11 cellular contexts compared by ENCODE assay signal in the genomic region with DNA sequence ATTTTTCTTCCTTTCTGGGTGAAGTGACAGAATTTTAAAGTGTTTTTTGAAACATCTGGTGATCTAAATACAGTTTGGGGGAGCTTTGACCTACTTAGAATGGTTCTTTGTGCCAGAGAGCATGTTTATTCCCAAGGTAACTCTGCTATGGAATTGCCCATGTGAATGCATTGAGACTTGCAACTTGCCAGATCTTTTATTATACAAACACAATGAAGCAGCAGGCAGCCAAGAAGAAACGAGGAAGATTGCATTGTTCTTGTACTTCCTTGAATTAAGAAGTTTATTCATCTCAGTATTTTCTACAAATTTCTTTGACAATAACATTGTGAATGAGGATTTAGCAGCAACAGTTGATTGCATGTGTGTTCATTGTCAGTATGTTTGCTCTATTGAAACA. TPM values are rescaled to one million over a fixed set of nuclear protein-coding genes. Genes with fewer than 3 reads are reported as not detected.
DNase-seq lines count a peak whose midpoint lies in the region; ATAC-seq, FAIRE-seq and TF ChIP-seq lines count a peak whose summit lies in the region.
"Had no signal": no experiment of that assay in that cellular context is flagged by ENCODE, and none has a peak within 500 bp of the region (broad histone marks: within the 10 kb centered on the region; RNA-seq: fewer than 3 reads in every experiment).

No MANE protein-coding gene starts in this region.

- no peak overlapping the region for H4K8ac ChIP-seq in H1 (ENCODE audit: extremely low read depth, insufficient read depth, low read length)
- H4K8ac ChIP-seq in mesenchymal stem cell (ENCODE audit: low read length), result no peak overlapping the region

- H4K5ac ChIP-seq in H1 (ENCODE audit: insufficient read length, low read depth, low read length), result no peak overlapping the region

- H2BK5ac ChIP-seq in H1 (ENCODE audit: low read depth, low read length) (no peak overlapping the region), mesenchymal stem cell (ENCODE audit: low read depth, low read length, poor library complexity, severe bottlenecking) (no peak overlapping the region)

- CTCF ChIA-PET in H1 (lab: Charles Lee; ENCODE audit: partially characterized antibody), result interaction anchor here (0.6 to 2.4 kb wide), 10 partner anchors 11 to 365 kb away, joined by 3 to 13 read pairs (median 3); no protein-coding TSS in a partner anchor

- DNase-seq in heart left ventricle (no peak), right atrium auricular region (ENCODE audit: low spot score) (no peak), H1 (ENCODE audit: low read depth in 1 of 2, low spot score in 2 of 2) (peak in 1 of 2 experiments; percentile 46), mesenchymal stem cell (peak; percentile 9), type B pancreatic cell (ENCODE audit: extremely low spot score, unreplicated experiment) (no peak), NCI-H2196 treated with DMSO at 0.1 percent for 48 hours (lab: John Stamatoyannopoulos, UW; ENCODE audit: unreplicated experiment) (no peak), NCI-H1417 treated with DMSO at 0.1 percent for 48 hours (lab: John Stamatoyannopoulos, UW) (no peak)
- no peak for DNase-seq in NK-92 treated with Interleukin-12 subunit alpha and Interleukin-12 subunit beta, amount 100 ng/mL, for 24 hours (lab: John Stamatoyannopoulos, UW)
- DNase-seq: H7 had no signal

- TF ChIP-seq POLR2A in heart left ventricle (IDR thresholded peaks at IDR 0.05), result no peak
- TF ChIP-seq POLR2A in H1 (IDR thresholded peaks at IDR 0.05; ENCODE audit: control extremely low read depth in 1 of 2, low read depth in 2 of 2, low read length in 2 of 2), result no peak; a peak in 1 of 3 replicates

- no peak for TF ChIP-seq RAD21 in H1 (IDR thresholded peaks at IDR 0.05 in 1 of 2, conservative IDR thresholded peaks at IDR 0.05 in 1 of 2; ENCODE audit: low read depth in 2 of 2, low read length in 2 of 2)

- peak; percentile 97 for FAIRE-seq in H1 (lab: Jason Lieb, UNC)

- TF ChIP-seq CTCF in heart left ventricle (IDR thresholded peaks at IDR 0.05) (no peak), right atrium auricular region (IDR thresholded peaks at IDR 0.05) (no peak), H1 (IDR thresholded peaks at IDR 0.05; ENCODE audit: control extremely low read depth in 1 of 3, insufficient read depth in 1 of 3, low read depth in 1 of 3, low read length in 3 of 3) (no peak), type B pancreatic cell (conservative IDR thresholded peaks at IDR 0.05) (no peak)

- H3K23ac ChIP-seq in H1 (ENCODE audit: insufficient read length), result no peak overlapping the region
- no peak overlapping the region for H3K23ac ChIP-seq in mesenchymal stem cell (ENCODE audit: low read length in 2 of 2)

- H2AFZ ChIP-seq in H1 (ENCODE audit: low read length), result no peak overlapping the region
- no peak overlapping the region for H2AFZ ChIP-seq in mesenchymal stem cell (ENCODE audit: low read depth, low read length)

- H3K4me1 ChIP-seq in heart left ventricle (peaks cover 7 to 63% (median 45%) of the 10 kb centered on the region in 12 donors), right atrium auricular region (peaks cover 0 to 61% of the 10 kb centered on the region in 2 donors), H1 (replicated peaks in 1 of 4; ENCODE audit: control insufficient read depth in 3 of 4, insufficient read depth in 4 of 4, low read length in 3 of 4) (peaks cover 2 to 24% (median 11%) of the 10 kb centered on the region in 4 experiments), mesenchymal stem cell (ENCODE audit: control insufficient read depth, insufficient read depth, low read depth, low read length) (no peaks in the 10 kb centered on the region)

- H3K27ac ChIP-seq in heart left ventricle (peak overlapping the region; percentile 6 to 75 (median 54)), right atrium auricular region (peak overlapping the region in 1 of 2 donors; percentile 56), H1 (ENCODE audit: low read depth, low read length) (peak overlapping the region; percentile 59; the same call in 1 of the 2 replicates), mesenchymal stem cell (ENCODE audit: low read length, poor library complexity, severe bottlenecking) (no peak overlapping the region)
- H3K27ac ChIP-seq: neutrophil had no signal

- H3K27me3 Mint-ChIP-seq in type B pancreatic cell, result no peaks in the 10 kb centered on the region
- H3K27me3 Mint-ChIP-seq: activated naive CD8-positive, alpha-beta T cell had no signal

- H3K4me3 ChIP-seq in heart left ventricle, result peak overlapping the region in 1 of 12 donors; percentile 58
- H3K4me3 ChIP-seq in right atrium auricular region, result no peak overlapping the region
- H3K4me3 ChIP-seq in H1 (ENCODE audit: extremely low read depth in 1 of 4, insufficient read depth in 2 of 4, low read depth in 3 of 4, low read length in 4 of 4), result peak overlapping the region in 1 of 4 experiments; percentile 50; a peak in 3 of 8 replicates
- no peak overlapping the region for H3K4me3 ChIP-seq in mesenchymal stem cell (ENCODE audit: insufficient read depth in 1 of 2, low read depth in 1 of 2, low read length in 2 of 2)

- H3K36me3 ChIP-seq in heart left ventricle (no peaks in the 10 kb centered on the region), right atrium auricular region (no peaks in the 10 kb centered on the region), H1 (ENCODE audit: control insufficient read depth in 2 of 4, insufficient read depth in 4 of 4, low read length in 3 of 4) (no peaks in the 10 kb centered on the region; a peak in 1 of 8 replicates), mesenchymal stem cell (ENCODE audit: control insufficient read depth in 1 of 2, insufficient read depth in 2 of 2, low read depth in 1 of 2, low read length in 2 of 2) (no peaks in the 10 kb centered on the region)
- H3K36me3 ChIP-seq: neutrophil had no signal

- peaks cover 3% of the 10 kb centered on the region for H3K4me1 Mint-ChIP-seq in type B pancreatic cell (ENCODE audit: unreplicated experiment)

- H4K20me1 ChIP-seq in H1 (replicated peaks in 1 of 2; ENCODE audit: control insufficient read depth in 1 of 2, insufficient read depth in 2 of 2, low read length in 2 of 2), result no peaks in the 10 kb centered on the region

- H3K9me3 ChIP-seq in heart left ventricle (no peaks in the 10 kb centered on the region), right atrium auricular region (no peaks in the 10 kb centered on the region), H1 (ENCODE audit: insufficient read depth in 2 of 2, low read depth in 1 of 2, low read length in 1 of 2) (no peaks in the 10 kb centered on the region), mesenchymal stem cell (ENCODE audit: control insufficient read depth, low read length) (no peaks in the 10 kb centered on the region)
- H3K9me3 ChIP-seq: neutrophil had no signal

- ATAC-seq in heart left ventricle, result peak in 3 of 4 donors; percentile 8 to 58 (median 48)

- H4K91ac ChIP-seq in H1 (replicated peaks; ENCODE audit: insufficient read length, low read length) (no peak overlapping the region), mesenchymal stem cell (ENCODE audit: low read length) (no peak overlapping the region)

- no peaks in the 10 kb centered on the region for H3K9me3 Mint-ChIP-seq in type B pancreatic cell

- H2BK15ac ChIP-seq in H1 (ENCODE audit: low read length) (no peak overlapping the region), mesenchymal stem cell (ENCODE audit: low read depth, poor library complexity, severe bottlenecking) (no peak overlapping the region)

- no peak overlapping the region for H2BK12ac ChIP-seq in H1 (ENCODE audit: low read depth, low read length)
- no peak overlapping the region for H2BK12ac ChIP-seq in mesenchymal stem cell (ENCODE audit: low read length in 2 of 2)

- no peak overlapping the region for H2AK5ac ChIP-seq in H1 (ENCODE audit: low read depth, low read length)
- no peak overlapping the region for H2AK5ac ChIP-seq in mesenchymal stem cell (ENCODE audit: low read length, severe bottlenecking)

- H3K27ac Mint-ChIP-seq in type B pancreatic cell, result peak overlapping the region; percentile 11
- H3K27ac Mint-ChIP-seq: activated naive CD8-positive, alpha-beta T cell had no signal

- H3K36me3 Mint-ChIP-seq in type B pancreatic cell, result no peaks in the 10 kb centered on the region
- H3K36me3 Mint-ChIP-seq: activated naive CD8-positive, alpha-beta T cell had no signal

- H3K27me3 ChIP-seq in heart left ventricle (no peaks in the 10 kb centered on the region), right atrium auricular region (no peaks in the 10 kb centered on the region), H1 (replicated peaks in 1 of 4; ENCODE audit: control insufficient read depth in 3 of 4, extremely low read depth in 1 of 4, insufficient read depth in 3 of 4, low read length in 3 of 4) (no peaks in the 10 kb centered on the region), mesenchymal stem cell (ENCODE audit: control insufficient read depth in 1 of 2, insufficient read depth in 1 of 2, low read length in 2 of 2) (no peaks in the 10 kb centered on the region)
- H3K27me3 ChIP-seq: neutrophil had no signal

- no peak overlapping the region for H3K56ac ChIP-seq in H1 (replicated peaks; ENCODE audit: insufficient read length, low read depth, low read length)

- no peak overlapping the region for H3K4ac ChIP-seq in H1 (replicated peaks; ENCODE audit: insufficient read length, low read depth, low read length)
- H3K4ac ChIP-seq in mesenchymal stem cell (ENCODE audit: low read depth in 1 of 2, low read length in 2 of 2), result no peak overlapping the region

- no peaks in the 10 kb centered on the region for H3K79me1 ChIP-seq in H1 (ENCODE audit: low read depth, low read length)
- H3K79me1 ChIP-seq in mesenchymal stem cell (replicated peaks; ENCODE audit: low read length, poor library complexity, severe bottlenecking), result peaks cover 6% of the 10 kb centered on the region

- WGBS in heart left ventricle, 4 donors, result 6 to 22% (median 15%) methylated on average over 1 of the region's 1 CpG
- 0% methylated on average over 1 of the region's 1 CpG; no CpG with 5 or more reads in 1 of the 2 experiments for WGBS in H1 (ENCODE audit: extremely low coverage in 1 of 2, insufficient coverage in 1 of 2, insufficient read length in 1 of 2, insufficient replicate concordance in 2 of 2, low coverage in 1 of 2, low lambda C conversion rate in 2 of 2, missing lambda C conversion rate in 1 of 2), 2 experiments
- no CpG with 5 or more reads among the region's 1 CpG for WGBS in mesenchymal stem cell

- TF ChIP-seq EP300 in H1 (IDR thresholded peaks at IDR 0.05; ENCODE audit: borderline replicate concordance in 1 of 2, low read depth in 2 of 2, low read length in 2 of 2), result 0 out of 3 replicates have a peak, but pooled peaks of 1 of the 2 experiments have one; percentile 54

- peak overlapping the region; percentile 61 to 65 for H3K4me2 ChIP-seq in H1 (ENCODE audit: insufficient read depth in 1 of 2, low read depth in 2 of 2, low read length in 2 of 2)
- H3K4me2 ChIP-seq in mesenchymal stem cell (ENCODE audit: low read length, poor library complexity, severe bottlenecking), result no peak overlapping the region

- H2BK120ac ChIP-seq in H1 (replicated peaks; ENCODE audit: low read depth, low read length) (no peak overlapping the region), mesenchymal stem cell (ENCODE audit: low read depth, low read length) (no peak overlapping the region)

- no peak overlapping the region for H2BK20ac ChIP-seq in H1 (ENCODE audit: low read length)

- no peak overlapping the region for H3K4me3 Mint-ChIP-seq in type B pancreatic cell
- H3K4me3 Mint-ChIP-seq: activated naive CD8-positive, alpha-beta T cell had no signal

- intact Hi-C loops in heart left ventricle (cut with DNase I), result loop anchor here in 9 of 10 donors (1.0 to 10.0 kb wide), 15 partner anchors 47 to 217 kb away; partner anchors contain the start of gene FGD4 (in 2 of the 9)

- H3K18ac ChIP-seq in H1 (ENCODE audit: extremely low read depth, low read length) (no peak overlapping the region), mesenchymal stem cell (ENCODE audit: low read depth in 1 of 2, low read length in 2 of 2) (no peak overlapping the region)

- POLR2A ChIA-PET in H1 (lab: Charles Lee; ENCODE audit: partially characterized antibody), result interaction anchor here (0.5 to 3.2 kb wide), 8 partner anchors 9 to 803 kb away, joined by 3 to 15 read pairs (median 4); no protein-coding TSS in a partner anchor

- H3K9ac ChIP-seq in H1 (replicated peaks in 1 of 4; ENCODE audit: extremely low read depth in 1 of 4, low read depth in 3 of 4, low read length in 3 of 4) (no peak overlapping the region), mesenchymal stem cell (ENCODE audit: low read length) (no peak overlapping the region)

- H3K23me2 ChIP-seq in H1 (ENCODE audit: low read depth, low read length), result no peaks in the 10 kb centered on the region; the same call in 1 of the 2 replicates

- H3K14ac ChIP-seq in H1 (ENCODE audit: insufficient read length) (no peak overlapping the region), mesenchymal stem cell (ENCODE audit: low read length in 2 of 2) (no peak overlapping the region)

- H3K79me2 ChIP-seq in H1 (ENCODE audit: control insufficient read depth in 1 of 2, insufficient read depth in 2 of 2, low read length in 2 of 2), result peaks cover 7 to 75% of the 10 kb centered on the region in 2 experiments; a peak in 3 of 4 replicates

RNA-seq across cellular contexts. Expression of gene FGD4, which starts 55.5 kb away (rescaled TPM):
- total RNA-seq in heart left ventricle (10 to 100 TPM in 8 of 9 donors, 1 to 10 TPM in 1; 7.1 to 36.8 (median 28.5) TPM), right atrium auricular region (10 to 100 TPM; 13.5 to 16.2 TPM), type B pancreatic cell (ENCODE audit: low replicate concordance) (26.7 and 47.6 TPM in 2 replicates)
- polyA plus RNA-seq in heart left ventricle (1 to 10 TPM; 4.5 to 5.1 TPM), H1 (2011; rRNA removed) (7.1 and 8.5 TPM in 2 replicates)
- 44.5 and 48.2 TPM in 2 replicates for total RNA-seq in H1 (2021; fragmentation: NEBNext Ultra II Directional; extraction: Animal tissue kit (Norgen Biotek cat#: 25700))
- 12.2 TPM for polyA plus RNA-seq in H1 (2011; cell fraction: cytosol; rRNA removed)
- 21.7 TPM for polyA plus RNA-seq in H1 (2011; cell fraction: nucleus; rRNA removed)
- polyA plus RNA-seq in H1 (2012, experiment 1 of 2), result 10.5 to 16.0 TPM (median 13.6 TPM) in 4 replicates
- polyA plus RNA-seq in H1 (2012, experiment 2 of 2), result 1.5 TPM
- polyA plus RNA-seq in H1 (2013, experiment 1 of 2), result 16.1 TPM
- 15.0 TPM for polyA plus RNA-seq in H1 (2013, experiment 2 of 2)
- 79.9 and 132 TPM in 2 replicates for polyA minus RNA-seq in H1 (2011; rRNA and poly(A)+ RNA removed)
- polyA minus RNA-seq in H1 (2011; cell fraction: cytosol; rRNA and poly(A)+ RNA removed), result 72.6 TPM
- polyA minus RNA-seq in H1 (2011; cell fraction: nucleus; rRNA and poly(A)+ RNA removed), result 192 TPM
- 5.6 TPM for polyA plus RNA-seq in mesenchymal stem cell (2013, experiment 1 of 2)
- polyA plus RNA-seq in mesenchymal stem cell (2013, experiment 2 of 2), result 5.3 TPM
